ENCODE assay signal across 1 cellular context in genomic region chr2:177537241-177537640, GRCh38.
TF ChIP-seq lines count a peak whose summit lies in the region.

No MANE protein-coding gene starts in this region.

TF ChIP-seq in GM23338, 12 proteins besides CTCF, POLR2A, EP300 and RAD21 (continued from another document):
- TF ChIP-seq REST (IDR thresholded peaks at IDR 0.05; ENCODE audit: unreplicated experiment) (no peak), NANOG (IDR thresholded peaks at IDR 0.05; ENCODE audit: borderline replicate concordance) (no peak)
